Comparison of ENCODE assay signal across 13 cellular contexts in the genomic region with DNA sequence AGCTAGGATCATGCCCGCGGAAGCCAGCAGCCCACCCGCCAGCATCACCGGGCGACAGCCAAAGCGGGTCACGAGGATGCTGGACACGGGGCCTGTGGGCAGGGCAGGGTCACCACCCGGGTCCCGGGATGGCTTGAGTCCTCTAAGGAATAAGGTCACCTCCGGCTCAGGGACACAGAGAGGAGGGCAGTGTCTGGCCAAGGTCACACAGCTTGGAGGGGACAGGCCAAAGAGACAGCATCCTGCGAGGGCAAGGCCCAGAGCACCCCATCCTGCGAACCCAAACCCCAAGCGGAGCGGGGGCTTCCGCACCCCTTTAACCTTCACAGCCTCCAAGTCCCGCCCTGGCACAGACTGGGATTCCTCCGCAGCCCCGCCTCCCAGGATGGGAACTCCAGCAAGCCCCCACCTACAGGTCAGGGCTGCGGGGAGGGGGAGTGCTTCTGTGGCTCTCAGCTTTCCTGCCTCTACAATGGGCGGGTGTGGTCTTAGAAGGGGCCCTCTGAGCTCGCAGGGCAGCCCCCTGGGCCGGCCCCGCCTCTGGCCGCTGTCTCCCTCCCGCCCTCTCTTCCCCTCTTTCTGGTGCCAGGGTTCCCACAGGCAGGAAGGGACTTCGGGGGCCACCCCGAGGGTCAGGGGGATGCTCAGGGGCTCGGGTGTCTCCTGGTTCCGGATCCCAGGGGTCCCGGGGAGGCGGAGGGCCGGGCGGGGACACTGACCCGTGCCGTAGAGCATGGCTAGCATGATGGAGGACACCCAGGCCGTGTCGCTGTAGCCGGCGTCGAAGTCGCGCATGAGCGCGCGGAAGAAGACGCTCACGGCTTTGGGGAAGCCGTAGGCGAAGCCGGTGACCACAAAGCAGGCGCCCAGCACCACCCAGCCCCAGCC. TPM values are rescaled to one million over a fixed set of nuclear protein-coding genes. Genes with fewer than 3 reads are reported as not detected.
DNase-seq lines count a peak whose midpoint lies in the region; ATAC-seq, FAIRE-seq and TF ChIP-seq lines count a peak whose summit lies in the region.
"Had no signal": no experiment of that assay in that cellular context is flagged by ENCODE, and none has a peak within 500 bp of the region (broad histone marks: within the 10 kb centered on the region; RNA-seq: fewer than 3 reads in every experiment).

No MANE protein-coding gene starts in this region.

- H3K9ac ChIP-seq in HepG2 (ENCODE audit: insufficient read depth, low read depth, low read length) (no peak overlapping the region), stomach smooth muscle (ENCODE audit: low read length in 2 of 2) (no peak overlapping the region)

- H3K4me2 ChIP-seq in HepG2 (ENCODE audit: low read depth, low read length) = no peak overlapping the region

- H3K4me3 ChIP-seq in HepG2 (replicated peaks in 1 of 3; ENCODE audit: insufficient read depth in 1 of 3, low read depth in 2 of 3, low read length in 3 of 3) = no peak overlapping the region
- H3K4me3 ChIP-seq in stomach smooth muscle (ENCODE audit: low read length in 2 of 2) = peak overlapping the region; percentile 25 to 58

- no peaks in the 10 kb centered on the region for H4K20me1 ChIP-seq in HepG2 (ENCODE audit: insufficient read depth, low read length)

- CTCF ChIA-PET in HepG2 (lab: Yijun Ruan, JAX; ENCODE audit: low intra/inter-chr PET ratio, low total read pairs) = no interaction called here

- 85% methylated on average over 30 of the region's 52 CpGs for WGBS in HepG2 (ENCODE audit: low lambda C conversion rate)

- no peaks in the 10 kb centered on the region for H3K36me3 Mint-ChIP-seq in activated naive CD8-positive, alpha-beta T cell treated with anti-CD3 and anti-CD28 coated beads, Interleukin-2, amount 10 ng/mL, durations not matched to agents 7 days and 5 days

- H3K79me2 ChIP-seq in HepG2 (ENCODE audit: insufficient read depth, low read length) = no peaks in the 10 kb centered on the region

- H3K9me3 ChIP-seq in HepG2 (ENCODE audit: low read length) = no peaks in the 10 kb centered on the region
- no peaks in the 10 kb centered on the region for H3K9me3 ChIP-seq in stomach smooth muscle (ENCODE audit: control insufficient read depth in 2 of 2, low read length in 2 of 2)

- H3K27ac ChIP-seq in HepG2 (ENCODE audit: extremely low read length, insufficient read depth, low read length) = no peak overlapping the region
- no peak overlapping the region for H3K27ac ChIP-seq in stomach smooth muscle (ENCODE audit: low read length)

- POLR2A ChIA-PET in activated naive CD8-positive, alpha-beta T cell treated with anti-CD3 and anti-CD28 coated beads, Interleukin-2, amount 10 ng/mL, durations not matched to agents 7 days and 5 days (lab: Charles Lee) = interaction anchor here (0.6 kb wide), 1 partner anchor 118 kb away, joined by 5 read pairs; no protein-coding TSS in a partner anchor
- POLR2A ChIA-PET in HepG2 (lab: Yijun Ruan, JAX) = no interaction called here

- no peak for TF ChIP-seq POLR2A in HepG2 (IDR thresholded peaks at IDR 0.05; ENCODE audit: insufficient read depth in 1 of 2, low read depth in 2 of 2, low read length in 2 of 2)

- intact Hi-C loops in HepG2 (cut with micrococcal nuclease; ENCODE audit: unreplicated experiment) = no loop called here

- peaks cover 22% of the 10 kb centered on the region for H3K27me3 Mint-ChIP-seq in activated naive CD8-positive, alpha-beta T cell treated with anti-CD3 and anti-CD28 coated beads, Interleukin-2, amount 10 ng/mL, durations not matched to agents 7 days and 5 days

- no peak for TF ChIP-seq RAD21 in HepG2 (CRISPR knock-in tag; IDR thresholded peaks at IDR 0.05)

- no peak overlapping the region for H3K27ac Mint-ChIP-seq in activated naive CD8-positive, alpha-beta T cell treated with anti-CD3 and anti-CD28 coated beads, Interleukin-2, amount 10 ng/mL, durations not matched to agents 7 days and 5 days
- H3K27ac Mint-ChIP-seq: activated T-helper 2 cell treated with anti-CD3 and anti-CD28 coated beads, Interferon-gamma antibody, Interleukin-2, Interleukin-4, amounts not matched to agents 10 μg/mL and 5 μg/mL and 100 μg/mL, durations not matched to agents 14 hours and 24 hours and 36 hours had no signal

- no peak for TF ChIP-seq CTCF in HepG2 (CRISPR knock-in tag; IDR thresholded peaks at IDR 0.05)

- DNase-seq in NCI-H748 (lab: John Stamatoyannopoulos, UW; ENCODE audit: unreplicated experiment) (peak; percentile 5), NCI-H748 treated with DMSO at 0.1 percent for 48 hours (lab: John Stamatoyannopoulos, UW) (no peak), HepG2 (ENCODE audit: low spot score) (no peak), activated gamma-delta T cell (lab: John Stamatoyannopoulos, UW) (no peak)
- peak; percentile 43 for DNase-seq in activated naive CD8-positive, alpha-beta T cell treated with anti-CD3 and anti-CD28 coated beads, Interleukin-2, amount 10 ng/mL, durations not matched to agents 7 days and 5 days
- DNase-seq: ACHN, NCI-H1092, T-helper 9 cell had no signal

- TF ChIP-seq EP300 in HepG2 (IDR thresholded peaks at IDR 0.05; ENCODE audit: low read depth in 2 of 2, low read length in 2 of 2) = no peak
- no peak for TF ChIP-seq EP300 in HepG2 (CRISPR knock-in tag; IDR thresholded peaks at IDR 0.05; ENCODE audit: borderline replicate concordance)

- H3K4me1 Mint-ChIP-seq in activated naive CD8-positive, alpha-beta T cell treated with anti-CD3 and anti-CD28 coated beads, Interleukin-2, amount 10 ng/mL, durations not matched to agents 7 days and 5 days = no peaks in the 10 kb centered on the region

- no peaks in the 10 kb centered on the region for H3K9me3 Mint-ChIP-seq in activated naive CD8-positive, alpha-beta T cell treated with anti-CD3 and anti-CD28 coated beads, Interleukin-2, amount 10 ng/mL, durations not matched to agents 7 days and 5 days
- H3K9me3 Mint-ChIP-seq: activated T-helper 2 cell treated with anti-CD3 and anti-CD28 coated beads, Interferon-gamma antibody, Interleukin-2, Interleukin-4, amounts not matched to agents 10 μg/mL and 5 μg/mL and 100 μg/mL, durations not matched to agents 14 hours and 24 hours and 36 hours had no signal

- H3K36me3 ChIP-seq in HepG2 (replicated peaks in 1 of 2; ENCODE audit: control insufficient read depth in 1 of 2, insufficient read depth in 2 of 2, low read length in 2 of 2) (peaks cover 5 to 11% of the 10 kb centered on the region in 2 experiments; a peak in 3 of 5 replicates), stomach smooth muscle (ENCODE audit: control insufficient read depth in 2 of 2, insufficient read depth in 2 of 2, low read length in 2 of 2) (no peaks in the 10 kb centered on the region)

- in situ Hi-C loops in HepG2 (cut with HindIII; ENCODE audit: extremely low pct_ligation_motif_present, low pct_unique_long_range_greater_than_20kb) = no loop called here

- no peaks in the 10 kb centered on the region for H3K4me1 ChIP-seq in HepG2 (ENCODE audit: insufficient read depth, low read length)
- peaks cover 21% of the 10 kb centered on the region for H3K4me1 ChIP-seq in stomach smooth muscle (ENCODE audit: control insufficient read depth, insufficient read depth, low read length)

- no peak for ATAC-seq in activated naive CD8-positive, alpha-beta T cell treated with anti-CD3 and anti-CD28 coated beads, Interleukin-2, amount 10 ng/mL, durations not matched to agents 7 days and 5 days (ENCODE audit: low read depth)
- ATAC-seq in HepG2 (no peak), GM21390 (IDR thresholded peaks at IDR 0.05; ENCODE audit: unreplicated experiment) (no peak), GM18907 (IDR thresholded peaks at IDR 0.05; ENCODE audit: unreplicated experiment) (no peak)

- no peak overlapping the region for H2AFZ ChIP-seq in HepG2 (ENCODE audit: low read length)

- BruUV-seq in HepG2 (replicated peaks; lab: Mats Ljungman, UMichigan) = no TSS peak

- no peaks in the 10 kb centered on the region for H3K27me3 ChIP-seq in HepG2 (ENCODE audit: control insufficient read depth in 1 of 2, insufficient read depth in 2 of 2, low read length in 2 of 2)
- peaks cover 14 to 33% of the 10 kb centered on the region in 2 donors for H3K27me3 ChIP-seq in stomach smooth muscle (ENCODE audit: control insufficient read depth in 1 of 2, insufficient read depth in 2 of 2, low read length in 2 of 2)

- H3K4me3 Mint-ChIP-seq in activated naive CD8-positive, alpha-beta T cell treated with anti-CD3 and anti-CD28 coated beads, Interleukin-2, amount 10 ng/mL, durations not matched to agents 7 days and 5 days = no peak overlapping the region

- no peak for FAIRE-seq in HepG2 (lab: Jason Lieb, UNC)

RNA-seq across cellular contexts. Expression of a gene that starts 1.8 kb away (rescaled TPM):
- total RNA-seq in activated naive CD8-positive, alpha-beta T cell treated with anti-CD3 and anti-CD28 coated beads, Interleukin-2, amount 10 ng/mL, durations not matched to agents 7 days and 5 days = not detected
- total RNA-seq in HepG2 (2016; rRNA removed; fragmentation: Illumina TruSeq; extraction: Trizol) = not detected in 2 replicates
- not detected in 2 replicates for total RNA-seq in HepG2 (2016; cell fraction: cytosol; rRNA removed; fragmentation: Illumina TruSeq; extraction: Trizol; ENCODE audit: low read depth)
- not detected in 2 replicates for total RNA-seq in HepG2 (2016; cell fraction: insoluble cytoplasmic fraction; rRNA removed; fragmentation: Illumina TruSeq; extraction: Trizol)
- not detected in 2 replicates for total RNA-seq in HepG2 (2016; cell fraction: membrane; rRNA removed; fragmentation: Illumina TruSeq; extraction: Trizol)
- total RNA-seq in HepG2 (2016; cell fraction: nucleus; rRNA removed; fragmentation: Illumina TruSeq; extraction: Trizol) = not detected in 2 replicates
- polyA plus RNA-seq in HepG2 (2011; rRNA removed) = not detected in 2 replicates
- polyA plus RNA-seq in HepG2 (2011; cell fraction: cytosol; rRNA removed) = not detected in 2 replicates
- polyA plus RNA-seq in HepG2 (2011; cell fraction: nucleus; rRNA removed) = not detected in 2 replicates
- polyA plus RNA-seq in HepG2 (2012) = 0.44 and 0.49 TPM in 2 replicates
- polyA plus RNA-seq in HepG2 (2016; cell fraction: cytosol; fragmentation: Illumina TruSeq; extraction: Trizol; ENCODE audit: low read depth) = not detected in 2 replicates
- polyA plus RNA-seq in HepG2 (2016; cell fraction: insoluble cytoplasmic fraction; fragmentation: Illumina TruSeq; extraction: Trizol; ENCODE audit: low read depth) = not detected in 2 replicates
- polyA plus RNA-seq in HepG2 (2016; cell fraction: membrane; fragmentation: Illumina TruSeq; extraction: Trizol; ENCODE audit: low read depth) = not detected in 2 replicates
- polyA plus RNA-seq in HepG2 (2016; cell fraction: nucleus; fragmentation: Illumina TruSeq; extraction: Trizol; ENCODE audit: insufficient read depth, low read depth) = not detected in 2 replicates
- not detected in 2 replicates for polyA minus RNA-seq in HepG2 (2011; rRNA and poly(A)+ RNA removed; ENCODE audit: low replicate concordance)
- not detected in 2 replicates for polyA minus RNA-seq in HepG2 (2011; cell fraction: cytosol; rRNA and poly(A)+ RNA removed)
- not detected in 2 replicates for polyA minus RNA-seq in HepG2 (2011; cell fraction: nucleus; rRNA and poly(A)+ RNA removed)
- total RNA-seq: activated T-helper 2 cell treated with anti-CD3 and anti-CD28 coated beads, Interferon-gamma antibody, Interleukin-2, Interleukin-4, amounts not matched to agents 10 μg/mL and 5 μg/mL and 100 μg/mL, durations not matched to agents 14 hours and 24 hours and 36 hours; dermis blood vessel endothelial cell had no signal

RNA-seq across cellular contexts. Expression of a gene that starts 25.0 kb away (rescaled TPM):
- total RNA-seq in activated naive CD8-positive, alpha-beta T cell treated with anti-CD3 and anti-CD28 coated beads, Interleukin-2, amount 10 ng/mL, durations not matched to agents 7 days and 5 days = 10 to 100 TPM; 21.4 to 21.8 TPM
- 16.0 and 19.3 TPM in 2 replicates for total RNA-seq in HepG2 (2016; rRNA removed; fragmentation: Illumina TruSeq; extraction: Trizol)
- total RNA-seq in HepG2 (2016; cell fraction: cytosol; rRNA removed; fragmentation: Illumina TruSeq; extraction: Trizol; ENCODE audit: low read depth) = 5.2 and 7.0 TPM in 2 replicates
- total RNA-seq in HepG2 (2016; cell fraction: insoluble cytoplasmic fraction; rRNA removed; fragmentation: Illumina TruSeq; extraction: Trizol) = 12.5 and 21.2 TPM in 2 replicates
- 5.1 and 6.4 TPM in 2 replicates for total RNA-seq in HepG2 (2016; cell fraction: membrane; rRNA removed; fragmentation: Illumina TruSeq; extraction: Trizol)
- total RNA-seq in HepG2 (2016; cell fraction: nucleus; rRNA removed; fragmentation: Illumina TruSeq; extraction: Trizol) = 23.0 and 24.4 TPM in 2 replicates
- polyA plus RNA-seq in HepG2 (2011; rRNA removed) = 25.3 and 28.9 TPM in 2 replicates
- polyA plus RNA-seq in HepG2 (2011; cell fraction: cytosol; rRNA removed) = 16.7 and 22.6 TPM in 2 replicates
- 156 and 186 TPM in 2 replicates for polyA plus RNA-seq in HepG2 (2011; cell fraction: nucleus; rRNA removed)
- 11.1 and 11.5 TPM in 2 replicates for polyA plus RNA-seq in HepG2 (2012)
- polyA plus RNA-seq in HepG2 (2016; cell fraction: cytosol; fragmentation: Illumina TruSeq; extraction: Trizol; ENCODE audit: low read depth) = 1.6 and 2.0 TPM in 2 replicates
- polyA plus RNA-seq in HepG2 (2016; cell fraction: insoluble cytoplasmic fraction; fragmentation: Illumina TruSeq; extraction: Trizol; ENCODE audit: low read depth) = 13.6 and 16.4 TPM in 2 replicates
- 2.3 and 3.1 TPM in 2 replicates for polyA plus RNA-seq in HepG2 (2016; cell fraction: membrane; fragmentation: Illumina TruSeq; extraction: Trizol; ENCODE audit: low read depth)
- 45.3 and 47.7 TPM in 2 replicates for polyA plus RNA-seq in HepG2 (2016; cell fraction: nucleus; fragmentation: Illumina TruSeq; extraction: Trizol; ENCODE audit: insufficient read depth, low read depth)
- polyA minus RNA-seq in HepG2 (2011; rRNA and poly(A)+ RNA removed; ENCODE audit: low replicate concordance) = 19.1 and 21.9 TPM in 2 replicates
- 5.4 and 6.4 TPM in 2 replicates for polyA minus RNA-seq in HepG2 (2011; cell fraction: cytosol; rRNA and poly(A)+ RNA removed)
- 26.1 and 32.8 TPM in 2 replicates for polyA minus RNA-seq in HepG2 (2011; cell fraction: nucleus; rRNA and poly(A)+ RNA removed)

RNA-seq across cellular contexts. Expression of a gene that starts 28.3 kb away (rescaled TPM):
- 1 to 10 TPM; 1.6 to 2.0 TPM for total RNA-seq in activated naive CD8-positive, alpha-beta T cell treated with anti-CD3 and anti-CD28 coated beads, Interleukin-2, amount 10 ng/mL, durations not matched to agents 7 days and 5 days
- 3.0 and 4.4 TPM in 2 replicates for total RNA-seq in HepG2 (2016; rRNA removed; fragmentation: Illumina TruSeq; extraction: Trizol)
- 2.2 and 2.3 TPM in 2 replicates for total RNA-seq in HepG2 (2016; cell fraction: cytosol; rRNA removed; fragmentation: Illumina TruSeq; extraction: Trizol; ENCODE audit: low read depth)
- total RNA-seq in HepG2 (2016; cell fraction: insoluble cytoplasmic fraction; rRNA removed; fragmentation: Illumina TruSeq; extraction: Trizol) = 1.8 and 4.6 TPM in 2 replicates
- 2.9 and 3.5 TPM in 2 replicates for total RNA-seq in HepG2 (2016; cell fraction: membrane; rRNA removed; fragmentation: Illumina TruSeq; extraction: Trizol)
- 3.9 and 4.3 TPM in 2 replicates for total RNA-seq in HepG2 (2016; cell fraction: nucleus; rRNA removed; fragmentation: Illumina TruSeq; extraction: Trizol)
- 7.5 and 8.4 TPM in 2 replicates for polyA plus RNA-seq in HepG2 (2011; rRNA removed)
- 3.0 and 4.7 TPM in 2 replicates for polyA plus RNA-seq in HepG2 (2011; cell fraction: cytosol; rRNA removed)
- 77.2 and 103 TPM in 2 replicates for polyA plus RNA-seq in HepG2 (2011; cell fraction: nucleus; rRNA removed)
- polyA plus RNA-seq in HepG2 (2012) = 5.6 and 7.7 TPM in 2 replicates
- polyA plus RNA-seq in HepG2 (2016; cell fraction: cytosol; fragmentation: Illumina TruSeq; extraction: Trizol; ENCODE audit: low read depth) = 3.1 and 3.4 TPM in 2 replicates
- 4.8 and 7.0 TPM in 2 replicates for polyA plus RNA-seq in HepG2 (2016; cell fraction: insoluble cytoplasmic fraction; fragmentation: Illumina TruSeq; extraction: Trizol; ENCODE audit: low read depth)
- polyA plus RNA-seq in HepG2 (2016; cell fraction: membrane; fragmentation: Illumina TruSeq; extraction: Trizol; ENCODE audit: low read depth) = 4.5 TPM in 2 replicates
- polyA plus RNA-seq in HepG2 (2016; cell fraction: nucleus; fragmentation: Illumina TruSeq; extraction: Trizol; ENCODE audit: insufficient read depth, low read depth) = 34.3 and 34.8 TPM in 2 replicates
- 0.23 and 3.8 TPM in 2 replicates for polyA minus RNA-seq in HepG2 (2011; rRNA and poly(A)+ RNA removed; ENCODE audit: low replicate concordance)
- 3.0 and 4.1 TPM in 2 replicates for polyA minus RNA-seq in HepG2 (2011; cell fraction: cytosol; rRNA and poly(A)+ RNA removed)
- polyA minus RNA-seq in HepG2 (2011; cell fraction: nucleus; rRNA and poly(A)+ RNA removed) = 4.5 and 5.1 TPM in 2 replicates
- total RNA-seq: dermis blood vessel endothelial cell had no signal

Comparison
In these comparisons a context has a peak if more than half of its experiments do, and no peak if none do; other contexts are left out.
1. DNase-seq: peak in NCI-H748 (single experiment) and activated naive CD8-positive, alpha-beta T cell treated with anti-CD3 and anti-CD28 coated beads, Interleukin-2, amount 10 ng/mL, durations not matched to agents 7 days and 5 days (single experiment); none in NCI-H748 treated with DMSO at 0.1 percent for 48 hours (single experiment), HepG2 (single experiment) and activated gamma-delta T cell (single experiment).
2. H3K4me3 ChIP-seq: peak in stomach smooth muscle (2 of 2); none in HepG2 (0 of 3).